Comparison of ENCODE assay signal across 20 cellular contexts in the genomic region with DNA sequence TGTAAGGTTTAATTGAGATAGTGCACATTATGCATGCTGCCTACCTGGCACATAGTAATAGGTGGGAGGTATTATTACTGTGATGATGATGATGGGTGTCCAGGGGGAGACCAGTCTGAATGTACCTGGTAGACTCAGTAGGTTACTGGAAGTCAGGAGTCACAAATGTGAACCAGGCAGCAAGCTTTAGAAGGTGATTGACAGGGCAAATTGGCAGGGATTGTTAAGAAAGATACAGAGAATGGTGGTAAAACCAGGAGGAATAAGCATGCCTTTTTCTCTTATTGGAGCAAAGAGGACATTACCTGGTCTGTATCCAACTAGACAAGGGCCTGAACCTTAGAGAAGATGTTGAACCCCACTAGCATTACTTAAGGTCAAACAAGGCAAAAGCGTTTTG.
"Had no signal": no experiment of that assay in that cellular context is flagged by ENCODE, and none has a peak within 500 bp of the region (broad histone marks: within the 10 kb centered on the region; RNA-seq: fewer than 3 reads in every experiment).

No MANE protein-coding gene starts in this region.

- H3K27me3 ChIP-seq: hepatocyte, pancreas, right atrium auricular region, tibial artery had no signal

- H3K4me2 ChIP-seq: hepatocyte had no signal

- H3K36me3 Mint-ChIP-seq: brain; immature natural killer cell; natural killer cell treated with Interleukin-12 subunit alpha and Interleukin-12 subunit beta and Interleukin-15 and Interleukin-18, amount 100 ng/mL, for 72 hours had no signal

- H3K4me3 ChIP-seq: hepatocyte, pancreas, psoas muscle, right atrium auricular region, tibial artery had no signal

- H3K9me3 ChIP-seq: pancreas, psoas muscle, right atrium auricular region, tibial artery had no signal

- H2AFZ ChIP-seq: hepatocyte had no signal

- H3K27ac ChIP-seq: hepatocyte, pancreas, psoas muscle, right atrium auricular region, tibial artery had no signal

- H3K4me3 Mint-ChIP-seq: brain; immature natural killer cell; natural killer cell treated with Interleukin-12 subunit alpha and Interleukin-12 subunit beta and Interleukin-15 and Interleukin-18, amount 100 ng/mL, for 72 hours had no signal

- H3K9me3 Mint-ChIP-seq: brain; immature natural killer cell; natural killer cell treated with Interleukin-12 subunit alpha and Interleukin-12 subunit beta and Interleukin-15 and Interleukin-18, amount 100 ng/mL, for 72 hours had no signal

- H3K27ac Mint-ChIP-seq: immature natural killer cell had no signal

- H3K36me3 ChIP-seq: pancreas, right atrium auricular region, tibial artery had no signal

- ATAC-seq: esophagus mucosa; left ventricle myocardium superior; natural killer cell treated with Interleukin-12 subunit alpha and Interleukin-12 subunit beta and Interleukin-15 and Interleukin-18, amount 100 ng/mL, for 72 hours; psoas muscle; stimulated activated naive CD8-positive, alpha-beta T cell treated with anti-CD3 and anti-CD28 coated beads, Interleukin-15, Interleukin-2, amounts not matched to agents 100 U/mL and 50 U/mL, for 24 hours had no signal

- DNase-seq: activated CD8-positive, alpha-beta memory T cell treated with anti-CD3 and anti-CD28 coated beads, Interleukin-2, amount 50 U/mL, for 48 hours; activated effector memory CD4-positive, alpha-beta T cell treated with anti-CD3 and anti-CD28 coated beads, Interleukin-2, amount 50 U/mL, for 16 hours; activated naive CD4-positive, alpha-beta T cell treated with anti-CD3 and anti-CD28 coated beads, Interleukin-2, amount 50 U/mL, for 16 hours; aorta; effector CD8-positive, alpha-beta T cell; foreskin melanocyte; immature natural killer cell; kidney glomerular epithelial cell; left ventricle myocardium superior; mammary epithelial cell; psoas muscle; stimulated activated CD4-positive, alpha-beta T cell treated with anti-CD3 and anti-CD28 coated beads, Interleukin-4, amount 100 ng/mL, for 4 hours; stimulated activated naive CD8-positive, alpha-beta T cell treated with anti-CD3 and anti-CD28 coated beads, Interleukin-15, Interleukin-2, amounts not matched to agents 100 U/mL and 50 U/mL, for 24 hours; tibial artery had no signal

- H3K79me2 ChIP-seq: hepatocyte had no signal
